17 cellular contexts compared by ENCODE assay signal in the genomic region with DNA sequence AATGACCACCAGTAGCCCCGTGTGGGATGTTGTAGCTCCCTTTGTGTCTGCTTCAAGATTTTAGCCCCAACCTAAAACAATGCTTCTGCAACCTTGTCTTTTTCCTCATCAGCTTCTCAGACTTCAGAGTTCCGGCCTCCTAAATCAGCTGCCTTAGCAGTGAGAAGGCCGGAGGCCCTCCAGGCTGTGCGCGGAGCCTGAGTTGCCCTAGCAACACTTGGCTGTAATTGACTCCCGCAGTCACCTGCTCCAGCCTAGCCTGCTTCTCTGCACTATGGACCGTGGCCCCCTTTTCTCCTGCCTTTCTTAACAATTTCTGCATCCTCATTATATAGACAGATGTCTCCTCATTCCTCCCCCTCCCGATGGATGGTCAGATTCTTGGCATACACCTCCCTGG. TPM values are rescaled to one million over a fixed set of nuclear protein-coding genes. Genes with fewer than 3 reads are reported as not detected.
A peak's percentile ranks its signal among the peaks of the same experiment; 100 is the strongest.
DNase-seq lines count a peak whose midpoint lies in the region; ATAC-seq and TF ChIP-seq lines count a peak whose summit lies in the region.
"Had no signal": no experiment of that assay in that cellular context is flagged by ENCODE, and none has a peak within 500 bp of the region (broad histone marks: within the 10 kb centered on the region; RNA-seq: fewer than 3 reads in every experiment).

No MANE protein-coding gene starts in this region.

- no peaks in the 10 kb centered on the region for H3K36me3 ChIP-seq in CD8-positive, alpha-beta T cell (ENCODE audit: insufficient read depth, low read length)
- H3K36me3 ChIP-seq: thyroid gland had no signal

- DNase-seq in DMS 273 (lab: John Stamatoyannopoulos, UW; ENCODE audit: unreplicated experiment) = peak; percentile 70
- peak; percentile 65 for DNase-seq in NCI-H1092 (lab: John Stamatoyannopoulos, UW)
- DNase-seq in NCI-H526 treated with DMSO at 0.1 percent for 48 hours (lab: John Stamatoyannopoulos, UW) = peak; percentile 58
- no peak for DNase-seq in HPDE6-E6E7 (ENCODE audit: extremely low spot score)
- DNase-seq in stimulated activated naive CD4-positive, alpha-beta T cell (lab: John Stamatoyannopoulos, UW) = no peak
- DNase-seq in CD8-positive, alpha-beta T cell = no peak
- DNase-seq in NK-92 treated with Interleukin-12 subunit alpha and Interleukin-12 subunit beta, amount 100 ng/mL, for 24 hours (lab: John Stamatoyannopoulos, UW) = no peak
- DNase-seq: activated naive CD4-positive, alpha-beta T cell treated with anti-CD3 and anti-CD28 coated beads, Interleukin-2, amount 50 U/mL, for 16 hours; GF-D8; KBM-7; NCI-H1048; small intestine; thyroid gland had no signal

- no peaks in the 10 kb centered on the region for H3K36me3 Mint-ChIP-seq in nephron (ENCODE audit: low read depth)
- no peaks in the 10 kb centered on the region for H3K36me3 Mint-ChIP-seq in CD8-positive, alpha-beta T cell

- H3K4me1 Mint-ChIP-seq in nephron = peaks cover 7% of the 10 kb centered on the region
- H3K4me1 Mint-ChIP-seq in CD8-positive, alpha-beta T cell (ENCODE audit: low read depth) = peaks cover 13% of the 10 kb centered on the region

- no peak overlapping the region for H3K4me3 Mint-ChIP-seq in nephron
- H3K4me3 Mint-ChIP-seq in CD8-positive, alpha-beta T cell = no peak overlapping the region

- intact Hi-C loops in CD8-positive, alpha-beta T cell (cut with DNase I, micrococcal nuclease) = no loop called here

- H3K27ac ChIP-seq in CD8-positive, alpha-beta T cell (ENCODE audit: low read depth, low read length) = no peak overlapping the region
- H3K27ac ChIP-seq: coronary artery, HL-60, thyroid gland had no signal

- H3K27ac Mint-ChIP-seq in nephron = peak overlapping the region in 2 of 3 experiments; percentile 10 to 15
- no peak overlapping the region for H3K27ac Mint-ChIP-seq in CD8-positive, alpha-beta T cell

- H3K27me3 ChIP-seq in CD8-positive, alpha-beta T cell (ENCODE audit: insufficient read depth, low read length) = no peaks in the 10 kb centered on the region
- H3K27me3 ChIP-seq: thyroid gland had no signal

- POLR2A ChIA-PET in CD8-positive, alpha-beta T cell (lab: Charles Lee) = no interaction called here

- TF ChIP-seq CTCF in nephron (IDR thresholded peaks at IDR 0.05; ENCODE audit: unreplicated experiment in 3 of 3) = no peak
- no peak for TF ChIP-seq CTCF in CD8-positive, alpha-beta T cell (IDR thresholded peaks at IDR 0.05)

- ATAC-seq in CD8-positive, alpha-beta T cell = no peak
- ATAC-seq: left lobe of liver had no signal

- H3K9me3 ChIP-seq in CD8-positive, alpha-beta T cell (ENCODE audit: low read length) = no peaks in the 10 kb centered on the region
- H3K9me3 ChIP-seq: thyroid gland had no signal

- no peaks in the 10 kb centered on the region for H3K27me3 Mint-ChIP-seq in nephron (ENCODE audit: low read depth)
- H3K27me3 Mint-ChIP-seq in CD8-positive, alpha-beta T cell (ENCODE audit: low read depth) = no peaks in the 10 kb centered on the region

- H3K4me3 ChIP-seq in CD8-positive, alpha-beta T cell (ENCODE audit: low read depth, low read length) = no peak overlapping the region
- H3K4me3 ChIP-seq: coronary artery, thyroid gland had no signal

- H3K4me1 ChIP-seq in CD8-positive, alpha-beta T cell (ENCODE audit: insufficient read depth, low read length) = peaks cover 3% of the 10 kb centered on the region
- H3K4me1 ChIP-seq: thyroid gland had no signal

- H3K9me3 Mint-ChIP-seq in nephron = peaks cover 3% of the 10 kb centered on the region
- no peaks in the 10 kb centered on the region for H3K9me3 Mint-ChIP-seq in CD8-positive, alpha-beta T cell

- CTCF ChIA-PET in CD8-positive, alpha-beta T cell (lab: Charles Lee) = interaction anchor here (0.7 kb wide), 1 partner anchor 237 kb away, joined by 3 read pairs; no protein-coding TSS in a partner anchor

RNA-seq across cellular contexts. Expression of gene HUWE1, which starts 9.4 kb away (rescaled TPM):
- 100 to 1,000 TPM; 122 to 154 TPM for total RNA-seq in CD8-positive, alpha-beta T cell

Comparison
In these comparisons a context has a peak if more than half of its experiments do, and no peak if none do; other contexts are left out.
1. DNase-seq: peak in DMS 273 (single experiment), NCI-H1092 (single experiment) and NCI-H526 treated with DMSO at 0.1 percent for 48 hours (single experiment); none in HPDE6-E6E7 (single experiment), stimulated activated naive CD4-positive, alpha-beta T cell (0 of 6), CD8-positive, alpha-beta T cell (0 of 7) and NK-92 treated with Interleukin-12 subunit alpha and Interleukin-12 subunit beta, amount 100 ng/mL, for 24 hours (single experiment).